Comparison of ENCODE assay signal across 14 cellular contexts in genomic region chr9:116308070-116308469, GRCh38.
"Had no signal": no experiment of that assay in that cellular context is flagged by ENCODE, and none has a peak within 500 bp of the region (broad histone marks: within the 10 kb centered on the region; RNA-seq: fewer than 3 reads in every experiment).

No MANE protein-coding gene starts in this region.

- ATAC-seq: left colon; left ventricle myocardium superior; naive thymus-derived CD8-positive, alpha-beta T cell; right cardiac atrium had no signal

- H3K9me3 ChIP-seq: esophagus muscularis mucosa, neutrophil, ovary had no signal

- H3K27ac ChIP-seq: esophagus muscularis mucosa, neutrophil, ovary had no signal

- H3K27me3 ChIP-seq: esophagus muscularis mucosa, neutrophil, ovary had no signal

- H3K4me3 ChIP-seq: esophagus muscularis mucosa, lung, ovary had no signal

- H3K36me3 ChIP-seq: esophagus muscularis mucosa, neutrophil, ovary had no signal

- DNase-seq: effector memory CD4-positive, alpha-beta T cell; foreskin fibroblast; left colon; left ventricle myocardium superior; naive thymus-derived CD8-positive, alpha-beta T cell; ovary; right cardiac atrium; small intestine; stimulated activated CD4-positive, alpha-beta T cell treated with anti-CD3 and anti-CD28 coated beads, Interleukin-2, amount 100 ng/mL, for 48 hours; stimulated activated naive CD4-positive, alpha-beta T cell treated with Interleukin-2 at 50 U/mL for 16 hours; trophoblast cell had no signal

- H3K4me1 ChIP-seq: esophagus muscularis mucosa had no signal
